In the genomic region with DNA sequence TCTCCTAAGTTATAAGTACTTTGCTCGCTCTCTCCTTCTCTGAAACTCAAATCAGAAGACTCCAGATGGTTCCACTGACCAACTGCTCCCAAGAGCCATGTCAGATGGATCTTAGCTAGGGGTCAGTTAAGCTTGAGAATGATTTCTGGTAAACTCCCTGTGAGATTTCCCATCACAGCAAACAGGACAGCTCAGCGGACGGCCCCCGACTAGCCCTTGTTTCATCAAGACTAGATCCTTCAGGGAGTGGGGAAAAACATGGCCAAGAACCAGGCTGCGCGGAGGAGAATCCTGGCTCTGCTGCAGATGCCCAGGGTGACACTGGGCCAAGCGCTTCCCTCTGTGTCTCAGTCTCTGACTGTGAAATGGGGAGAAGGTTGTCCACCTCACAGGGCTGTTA, we compare ENCODE assay signal across 1 cellular context.
TF ChIP-seq lines count a peak whose summit lies in the region.

No MANE protein-coding gene starts in this region.

TF ChIP-seq in IMR-90, 13 proteins besides CTCF, POLR2A, EP300 and RAD21 (continued from another document):
- no peak for TF ChIP-seq USF2 (IDR thresholded peaks at IDR 0.05; ENCODE audit: low read depth, low read length)
- no peak for TF ChIP-seq CHD1 (IDR thresholded peaks at IDR 0.05; ENCODE audit: low read depth, low read length)
- TF ChIP-seq NFE2L2 (IDR thresholded peaks at IDR 0.05; ENCODE audit: low read depth, low read length), result no peak
- no peak for TF ChIP-seq MAZ (IDR thresholded peaks at IDR 0.05; ENCODE audit: borderline replicate concordance, low read depth, low read length)
